In genomic region chr16:69520800-69521602, GRCh38 we compare ENCODE assay signal across 1 cellular context.
A peak's percentile ranks its signal among the peaks of the same experiment; 100 is the strongest.
TF ChIP-seq lines count a peak whose summit lies in the region.

No MANE protein-coding gene starts in this region.

TF ChIP-seq in HepG2, 621 proteins besides CTCF, POLR2A, EP300 and RAD21 (continued from another document and continues in another):
- TF ChIP-seq, protein P1, sequence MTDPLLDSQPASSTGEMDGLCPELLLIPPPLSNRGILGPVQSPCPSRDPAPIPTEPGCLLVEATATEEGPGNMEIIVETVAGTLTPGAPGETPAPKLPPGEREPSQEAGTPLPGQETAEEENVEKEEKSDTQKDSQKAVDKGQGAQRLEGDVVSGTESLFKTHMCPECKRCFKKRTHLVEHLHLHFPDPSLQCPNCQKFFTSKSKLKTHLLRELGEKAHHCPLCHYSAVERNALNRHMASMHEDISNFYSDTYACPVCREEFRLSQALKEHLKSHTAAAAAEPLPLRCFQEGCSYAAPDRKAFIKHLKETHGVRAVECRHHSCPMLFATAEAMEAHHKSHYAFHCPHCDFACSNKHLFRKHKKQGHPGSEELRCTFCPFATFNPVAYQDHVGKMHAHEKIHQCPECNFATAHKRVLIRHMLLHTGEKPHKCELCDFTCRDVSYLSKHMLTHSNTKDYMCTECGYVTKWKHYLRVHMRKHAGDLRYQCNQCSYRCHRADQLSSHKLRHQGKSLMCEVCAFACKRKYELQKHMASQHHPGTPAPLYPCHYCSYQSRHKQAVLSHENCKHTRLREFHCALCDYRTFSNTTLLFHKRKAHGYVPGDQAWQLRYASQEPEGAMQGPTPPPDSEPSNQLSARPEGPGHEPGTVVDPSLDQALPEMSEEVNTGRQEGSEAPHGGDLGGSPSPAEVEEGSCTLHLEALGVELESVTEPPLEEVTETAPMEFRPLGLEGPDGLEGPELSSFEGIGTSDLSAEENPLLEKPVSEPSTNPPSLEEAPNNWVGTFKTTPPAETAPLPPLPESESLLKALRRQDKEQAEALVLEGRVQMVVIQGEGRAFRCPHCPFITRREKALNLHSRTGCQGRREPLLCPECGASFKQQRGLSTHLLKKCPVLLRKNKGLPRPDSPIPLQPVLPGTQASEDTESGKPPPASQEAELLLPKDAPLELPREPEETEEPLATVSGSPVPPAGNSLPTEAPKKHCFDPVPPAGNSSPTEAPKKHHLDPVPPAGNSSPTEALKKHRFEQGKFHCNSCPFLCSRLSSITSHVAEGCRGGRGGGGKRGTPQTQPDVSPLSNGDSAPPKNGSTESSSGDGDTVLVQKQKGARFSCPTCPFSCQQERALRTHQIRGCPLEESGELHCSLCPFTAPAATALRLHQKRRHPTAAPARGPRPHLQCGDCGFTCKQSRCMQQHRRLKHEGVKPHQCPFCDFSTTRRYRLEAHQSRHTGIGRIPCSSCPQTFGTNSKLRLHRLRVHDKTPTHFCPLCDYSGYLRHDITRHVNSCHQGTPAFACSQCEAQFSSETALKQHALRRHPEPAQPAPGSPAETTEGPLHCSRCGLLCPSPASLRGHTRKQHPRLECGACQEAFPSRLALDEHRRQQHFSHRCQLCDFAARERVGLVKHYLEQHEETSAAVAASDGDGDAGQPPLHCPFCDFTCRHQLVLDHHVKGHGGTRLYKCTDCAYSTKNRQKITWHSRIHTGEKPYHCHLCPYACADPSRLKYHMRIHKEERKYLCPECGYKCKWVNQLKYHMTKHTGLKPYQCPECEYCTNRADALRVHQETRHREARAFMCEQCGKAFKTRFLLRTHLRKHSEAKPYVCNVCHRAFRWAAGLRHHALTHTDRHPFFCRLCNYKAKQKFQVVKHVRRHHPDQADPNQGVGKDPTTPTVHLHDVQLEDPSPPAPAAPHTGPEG (CRISPR knock-in tag; IDR thresholded peaks at IDR 0.05) = peak; percentile 41; the same call in 1 of the 2 replicates
- peak; percentile 51; the same call in 1 of the 2 replicates for TF ChIP-seq ZBTB10 (CRISPR knock-in tag; IDR thresholded peaks at IDR 0.05; ENCODE audit: borderline replicate concordance)
- TF ChIP-seq FOXP4 (CRISPR knock-in tag; IDR thresholded peaks at IDR 0.05) = peak; percentile 66
- peak in 1 of 2 experiments; percentile 95; a peak in 2 of 4 replicates for TF ChIP-seq ATF4 (CRISPR knock-in tag; IDR thresholded peaks at IDR 0.05)
- TF ChIP-seq, protein P2, sequence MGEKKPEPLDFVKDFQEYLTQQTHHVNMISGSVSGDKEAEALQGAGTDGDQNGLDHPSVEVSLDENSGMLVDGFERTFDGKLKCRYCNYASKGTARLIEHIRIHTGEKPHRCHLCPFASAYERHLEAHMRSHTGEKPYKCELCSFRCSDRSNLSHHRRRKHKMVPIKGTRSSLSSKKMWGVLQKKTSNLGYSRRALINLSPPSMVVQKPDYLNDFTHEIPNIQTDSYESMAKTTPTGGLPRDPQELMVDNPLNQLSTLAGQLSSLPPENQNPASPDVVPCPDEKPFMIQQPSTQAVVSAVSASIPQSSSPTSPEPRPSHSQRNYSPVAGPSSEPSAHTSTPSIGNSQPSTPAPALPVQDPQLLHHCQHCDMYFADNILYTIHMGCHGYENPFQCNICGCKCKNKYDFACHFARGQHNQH (CRISPR knock-in tag; IDR thresholded peaks at IDR 0.05) = no peak
- TF ChIP-seq, protein P3, sequence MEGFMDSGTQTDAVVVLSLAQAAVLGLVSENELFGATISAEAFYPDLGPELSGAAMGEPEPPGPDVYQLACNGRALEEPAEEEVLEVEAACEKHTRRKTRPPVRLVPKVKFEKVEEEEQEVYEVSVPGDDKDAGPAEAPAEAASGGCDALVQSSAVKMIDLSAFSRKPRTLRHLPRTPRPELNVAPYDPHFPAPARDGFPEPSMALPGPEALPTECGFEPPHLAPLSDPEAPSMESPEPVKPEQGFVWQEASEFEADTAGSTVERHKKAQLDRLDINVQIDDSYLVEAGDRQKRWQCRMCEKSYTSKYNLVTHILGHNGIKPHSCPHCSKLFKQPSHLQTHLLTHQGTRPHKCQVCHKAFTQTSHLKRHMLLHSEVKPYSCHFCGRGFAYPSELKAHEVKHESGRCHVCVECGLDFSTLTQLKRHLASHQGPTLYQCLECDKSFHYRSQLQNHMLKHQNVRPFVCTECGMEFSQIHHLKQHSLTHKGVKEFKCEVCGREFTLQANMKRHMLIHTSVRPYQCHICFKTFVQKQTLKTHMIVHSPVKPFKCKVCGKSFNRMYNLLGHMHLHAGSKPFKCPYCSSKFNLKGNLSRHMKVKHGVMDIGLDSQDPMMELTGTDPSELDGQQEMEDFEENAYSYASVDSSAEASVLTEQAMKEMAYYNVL (CRISPR knock-in tag; IDR thresholded peaks at IDR 0.05; ENCODE audit: borderline replicate concordance) = peak; percentile 90
- TF ChIP-seq ZNF367 (CRISPR knock-in tag; IDR thresholded peaks at IDR 0.05; ENCODE audit: borderline replicate concordance) = no peak
- TF ChIP-seq JDP2 (CRISPR knock-in tag; IDR thresholded peaks at IDR 0.05; ENCODE audit: borderline replicate concordance) = no peak
- TF ChIP-seq MLXIP (CRISPR knock-in tag; IDR thresholded peaks at IDR 0.05; ENCODE audit: borderline replicate concordance) = no peak
- peak; percentile 82 for TF ChIP-seq TFAP4 (IDR thresholded peaks at IDR 0.05; ENCODE audit: borderline replicate concordance, low read depth)
- TF ChIP-seq, protein P4, sequence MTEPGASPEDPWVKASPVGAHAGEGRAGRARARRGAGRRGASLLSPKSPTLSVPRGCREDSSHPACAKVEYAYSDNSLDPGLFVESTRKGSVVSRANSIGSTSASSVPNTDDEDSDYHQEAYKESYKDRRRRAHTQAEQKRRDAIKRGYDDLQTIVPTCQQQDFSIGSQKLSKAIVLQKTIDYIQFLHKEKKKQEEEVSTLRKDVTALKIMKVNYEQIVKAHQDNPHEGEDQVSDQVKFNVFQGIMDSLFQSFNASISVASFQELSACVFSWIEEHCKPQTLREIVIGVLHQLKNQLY (CRISPR knock-in tag; IDR thresholded peaks at IDR 0.05) = peak; percentile 3; the same call in 1 of the 2 replicates
- TF ChIP-seq NFRKB (IDR thresholded peaks at IDR 0.05) = no peak
- TF ChIP-seq, protein P5, sequence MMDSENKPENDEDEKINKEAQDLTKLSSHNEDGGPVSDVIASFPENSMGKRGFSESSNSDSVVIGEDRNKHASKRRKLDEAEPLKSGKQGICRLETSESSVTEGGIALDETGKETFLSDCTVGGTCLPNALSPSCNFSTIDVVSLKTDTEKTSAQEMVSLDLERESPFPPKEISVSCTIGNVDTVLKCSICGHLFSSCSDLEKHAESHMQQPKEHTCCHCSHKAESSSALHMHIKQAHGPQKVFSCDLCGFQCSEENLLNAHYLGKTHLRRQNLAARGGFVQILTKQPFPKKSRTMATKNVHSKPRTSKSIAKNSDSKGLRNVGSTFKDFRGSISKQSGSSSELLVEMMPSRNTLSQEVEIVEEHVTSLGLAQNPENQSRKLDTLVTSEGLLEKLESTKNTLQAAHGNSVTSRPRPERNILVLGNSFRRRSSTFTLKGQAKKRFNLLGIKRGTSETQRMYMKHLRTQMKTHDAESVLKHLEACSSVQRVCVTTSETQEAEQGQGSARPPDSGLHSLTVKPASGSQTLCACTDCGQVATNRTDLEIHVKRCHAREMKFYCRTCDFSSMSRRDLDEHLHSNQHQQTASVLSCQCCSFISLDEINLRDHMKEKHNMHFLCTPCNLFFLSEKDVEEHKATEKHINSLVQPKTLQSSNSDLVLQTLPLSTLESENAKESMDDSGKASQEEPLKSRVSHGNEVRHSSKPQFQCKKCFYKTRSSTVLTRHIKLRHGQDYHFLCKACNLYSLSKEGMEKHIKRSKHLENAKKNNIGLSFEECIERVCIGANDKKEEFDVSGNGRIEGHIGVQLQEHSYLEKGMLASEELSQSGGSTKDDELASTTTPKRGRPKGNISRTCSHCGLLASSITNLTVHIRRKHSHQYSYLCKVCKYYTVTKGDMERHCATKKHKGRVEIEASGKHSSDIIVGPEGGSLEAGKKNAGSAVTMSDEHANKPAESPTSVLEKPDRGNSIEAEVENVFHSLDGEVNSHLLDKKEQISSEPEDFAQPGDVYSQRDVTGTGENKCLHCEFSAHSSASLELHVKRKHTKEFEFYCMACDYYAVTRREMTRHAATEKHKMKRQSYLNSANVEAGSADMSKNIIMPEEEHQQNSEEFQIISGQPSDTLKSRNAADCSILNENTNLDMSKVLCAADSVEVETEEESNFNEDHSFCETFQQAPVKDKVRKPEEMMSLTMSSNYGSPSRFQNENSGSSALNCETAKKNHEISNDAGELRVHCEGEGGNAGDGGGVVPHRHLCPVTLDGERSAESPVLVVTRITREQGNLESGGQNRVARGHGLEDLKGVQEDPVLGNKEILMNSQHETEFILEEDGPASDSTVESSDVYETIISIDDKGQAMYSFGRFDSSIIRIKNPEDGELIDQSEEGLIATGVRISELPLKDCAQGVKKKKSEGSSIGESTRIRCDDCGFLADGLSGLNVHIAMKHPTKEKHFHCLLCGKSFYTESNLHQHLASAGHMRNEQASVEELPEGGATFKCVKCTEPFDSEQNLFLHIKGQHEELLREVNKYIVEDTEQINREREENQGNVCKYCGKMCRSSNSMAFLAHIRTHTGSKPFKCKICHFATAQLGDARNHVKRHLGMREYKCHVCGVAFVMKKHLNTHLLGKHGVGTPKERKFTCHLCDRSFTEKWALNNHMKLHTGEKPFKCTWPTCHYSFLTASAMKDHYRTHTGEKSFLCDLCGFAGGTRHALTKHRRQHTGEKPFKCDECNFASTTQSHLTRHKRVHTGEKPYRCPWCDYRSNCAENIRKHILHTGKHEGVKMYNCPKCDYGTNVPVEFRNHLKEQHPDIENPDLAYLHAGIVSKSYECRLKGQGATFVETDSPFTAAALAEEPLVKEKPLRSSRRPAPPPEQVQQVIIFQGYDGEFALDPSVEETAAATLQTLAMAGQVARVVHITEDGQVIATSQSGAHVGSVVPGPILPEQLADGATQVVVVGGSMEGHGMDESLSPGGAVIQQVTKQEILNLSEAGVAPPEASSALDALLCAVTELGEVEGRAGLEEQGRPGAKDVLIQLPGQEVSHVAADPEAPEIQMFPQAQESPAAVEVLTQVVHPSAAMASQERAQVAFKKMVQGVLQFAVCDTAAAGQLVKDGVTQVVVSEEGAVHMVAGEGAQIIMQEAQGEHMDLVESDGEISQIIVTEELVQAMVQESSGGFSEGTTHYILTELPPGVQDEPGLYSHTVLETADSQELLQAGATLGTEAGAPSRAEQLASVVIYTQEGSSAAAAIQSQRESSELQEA (CRISPR knock-in tag; IDR thresholded peaks at IDR 0.05; ENCODE audit: not compliant biosample characterization) = no peak
- TF ChIP-seq NCOA1 (CRISPR knock-in tag; IDR thresholded peaks at IDR 0.05) = no peak
- TF ChIP-seq RFXANK (CRISPR knock-in tag; IDR thresholded peaks at IDR 0.05) = no peak
- no peak for TF ChIP-seq CREBL2 (CRISPR knock-in tag; IDR thresholded peaks at IDR 0.05; ENCODE audit: borderline replicate concordance)
